12 cellular contexts compared by ENCODE assay signal in genomic region chr5:169029661-169030274, GRCh38.
DNase-seq lines count a peak whose midpoint lies in the region; ATAC-seq and TF ChIP-seq lines count a peak whose summit lies in the region.
"Had no signal": no experiment of that assay in that cellular context is flagged by ENCODE, and none has a peak within 500 bp of the region (broad histone marks: within the 10 kb centered on the region; RNA-seq: fewer than 3 reads in every experiment).

No MANE protein-coding gene starts in this region.

- peaks cover 7% of the 10 kb centered on the region for H3K9me3 Mint-ChIP-seq in chondrocyte (ENCODE audit: low read depth)
- H3K9me3 Mint-ChIP-seq in activated naive CD4-positive, alpha-beta T cell treated with anti-CD3 and anti-CD28 coated beads, Interleukin-2, amount 10 ng/mL, durations not matched to agents 7 days and 5 days = peaks cover 1% of the 10 kb centered on the region

- peaks cover 47% of the 10 kb centered on the region for H3K4me1 Mint-ChIP-seq in chondrocyte (ENCODE audit: low read depth)
- H3K4me1 Mint-ChIP-seq in activated naive CD4-positive, alpha-beta T cell treated with anti-CD3 and anti-CD28 coated beads, Interleukin-2, amount 10 ng/mL, durations not matched to agents 7 days and 5 days = no peaks in the 10 kb centered on the region
- H3K4me1 Mint-ChIP-seq: IgD-negative memory B cell had no signal

- H3K4me3 Mint-ChIP-seq in chondrocyte (ENCODE audit: unreplicated experiment) = no peak overlapping the region
- H3K4me3 Mint-ChIP-seq in activated naive CD4-positive, alpha-beta T cell treated with anti-CD3 and anti-CD28 coated beads, Interleukin-2, amount 10 ng/mL, durations not matched to agents 7 days and 5 days = no peak overlapping the region
- H3K4me3 Mint-ChIP-seq: activated naive CD8-positive, alpha-beta T cell had no signal

- in situ Hi-C loops in G401 (cut with HindIII; ENCODE audit: low sequenced_read_pairs) = no loop called here

- H3K36me3 Mint-ChIP-seq in chondrocyte (ENCODE audit: low read depth) = peaks cover 10% of the 10 kb centered on the region
- no peaks in the 10 kb centered on the region for H3K36me3 Mint-ChIP-seq in activated naive CD4-positive, alpha-beta T cell treated with anti-CD3 and anti-CD28 coated beads, Interleukin-2, amount 10 ng/mL, durations not matched to agents 7 days and 5 days
- H3K36me3 Mint-ChIP-seq: activated naive CD8-positive, alpha-beta T cell; IgD-negative memory B cell had no signal

- peak overlapping the region; percentile 87 for H3K27ac Mint-ChIP-seq in chondrocyte (ENCODE audit: unreplicated experiment)
- H3K27ac Mint-ChIP-seq in activated naive CD4-positive, alpha-beta T cell treated with anti-CD3 and anti-CD28 coated beads, Interleukin-2, amount 10 ng/mL, durations not matched to agents 7 days and 5 days = no peak overlapping the region
- H3K27ac Mint-ChIP-seq: activated naive CD8-positive, alpha-beta T cell; IgD-negative memory B cell had no signal

- H3K27me3 Mint-ChIP-seq in chondrocyte (ENCODE audit: low read depth) = no peaks in the 10 kb centered on the region
- H3K27me3 Mint-ChIP-seq in activated naive CD4-positive, alpha-beta T cell treated with anti-CD3 and anti-CD28 coated beads, Interleukin-2, amount 10 ng/mL, durations not matched to agents 7 days and 5 days = peaks cover 3% of the 10 kb centered on the region

- ATAC-seq in HG03354 (IDR thresholded peaks at IDR 0.05; ENCODE audit: poor library complexity, severe bottlenecking, unreplicated experiment) = no peak
- ATAC-seq: psoas muscle had no signal

- peak; percentile 47 for DNase-seq in AG20443 (ENCODE audit: low spot score)
- peak; percentile 28 for DNase-seq in NCI-H1092 treated with DMSO at 0.1 percent for 48 hours (lab: John Stamatoyannopoulos, UW)
- DNase-seq in chondrocyte (ENCODE audit: low spot score) = no peak
- DNase-seq in midbrain (lab: John Stamatoyannopoulos, UW) = peak; percentile 20
- no peak for DNase-seq in G401 (ENCODE audit: low spot score)
- no peak for DNase-seq in activated naive CD4-positive, alpha-beta T cell treated with anti-CD3 and anti-CD28 coated beads, Interleukin-2, amount 10 ng/mL, durations not matched to agents 7 days and 5 days
- DNase-seq in NCI-H2171 (lab: John Stamatoyannopoulos, UW) = no peak
- DNase-seq: NCI-H1694 treated with DMSO at 0.1 percent for 48 hours, psoas muscle had no signal

- TF ChIP-seq CTCF in chondrocyte (IDR thresholded peaks at IDR 0.05) = no peak

- CTCF ChIA-PET in activated naive CD4-positive, alpha-beta T cell treated with anti-CD3 and anti-CD28 coated beads, Interleukin-2, amount 10 ng/mL, durations not matched to agents 7 days and 5 days (lab: Charles Lee) = no interaction called here

Comparison
In these comparisons a context has a peak if more than half of its experiments do, and no peak if none do; other contexts are left out.
1. DNase-seq: peak in AG20443 (single experiment), NCI-H1092 treated with DMSO at 0.1 percent for 48 hours (single experiment) and midbrain (single experiment); none in chondrocyte (single experiment), G401 (single experiment), activated naive CD4-positive, alpha-beta T cell treated with anti-CD3 and anti-CD28 coated beads, Interleukin-2, amount 10 ng/mL, durations not matched to agents 7 days and 5 days (single experiment) and NCI-H2171 (single experiment).